8 cellular contexts compared by ENCODE assay signal in genomic region chr2:120252207-120253020, GRCh38. TPM values are rescaled to one million over a fixed set of nuclear protein-coding genes. Genes with fewer than 3 reads are reported as not detected.
DNase-seq lines count a peak whose midpoint lies in the region; ATAC-seq and TF ChIP-seq lines count a peak whose summit lies in the region.

TSS of gene RALB (plus strand) at chr2:120252852. CDS start at chr2:120278665, 25,813 bp downstream.

- H3K4me3 Mint-ChIP-seq in activated T-helper 2 cell treated with anti-CD3 and anti-CD28 coated beads, Interferon-gamma antibody, Interleukin-2, Interleukin-4, amounts not matched to agents 10 μg/mL and 5 μg/mL and 100 μg/mL, durations not matched to agents 14 hours and 24 hours and 36 hours (ENCODE audit: low read depth): peak within 1 kb of the TSS; percentile 100
- H3K4me3 Mint-ChIP-seq in natural killer cell: peak within 1 kb of the TSS; percentile 100

- H3K9me3 ChIP-seq in RWPE2 (ENCODE audit: severe bottlenecking): no peaks in the 10 kb centered on the region

- DNase-seq in EH (ENCODE audit: low read depth) (peak; percentile 99), H4 (ENCODE audit: low spot score) (peak; percentile 96), LoVo (ENCODE audit: low spot score) (peak; percentile 97), RWPE2 (ENCODE audit: low spot score) (peak; percentile 99), fibroblast of mammary gland (ENCODE audit: low read depth) (peak; percentile 97), natural killer cell (peak; percentile 99)
- peak; percentile 99 for DNase-seq in activated T-helper 2 cell treated with anti-CD3 and anti-CD28 coated beads, Interferon-gamma antibody, Interleukin-2, Interleukin-4, amounts not matched to agents 10 μg/mL and 5 μg/mL and 100 μg/mL, durations not matched to agents 14 hours and 24 hours and 36 hours (ENCODE audit: low spot score)
- peak; percentile 98 for DNase-seq in stimulated activated naive CD4-positive, alpha-beta T cell treated with Interleukin-2 at 50 U/mL for 16 hours (lab: John Stamatoyannopoulos, UW)

- peak within 1 kb of the TSS; percentile 97 for H3K4me3 ChIP-seq in RWPE2 (ENCODE audit: severe bottlenecking)
- H3K4me3 ChIP-seq in fibroblast of mammary gland (ENCODE audit: control insufficient read depth, low read depth, low read length): peak within 1 kb of the TSS; percentile 93

- H3K36me3 Mint-ChIP-seq in activated T-helper 2 cell treated with anti-CD3 and anti-CD28 coated beads, Interferon-gamma antibody, Interleukin-2, Interleukin-4, amounts not matched to agents 10 μg/mL and 5 μg/mL and 100 μg/mL, durations not matched to agents 14 hours and 24 hours and 36 hours (ENCODE audit: low read depth): peaks cover 33% of the 10 kb centered on the region
- no peaks in the 10 kb centered on the region for H3K36me3 Mint-ChIP-seq in natural killer cell

- H3K27me3 ChIP-seq in RWPE2 (ENCODE audit: insufficient read depth, poor library complexity, severe bottlenecking): no peaks in the 10 kb centered on the region

- H3K36me3 ChIP-seq in RWPE2 (ENCODE audit: low read depth): peaks cover 19% of the 10 kb centered on the region; the same call in 1 of the 2 replicates

- ATAC-seq in RWPE2 (ENCODE audit: low read depth): peak; percentile 86
- ATAC-seq in natural killer cell: peak; percentile 94 to 98 (median 94)

- peak within 1 kb of the TSS; percentile 93 for H3K27ac Mint-ChIP-seq in activated T-helper 2 cell treated with anti-CD3 and anti-CD28 coated beads, Interferon-gamma antibody, Interleukin-2, Interleukin-4, amounts not matched to agents 10 μg/mL and 5 μg/mL and 100 μg/mL, durations not matched to agents 14 hours and 24 hours and 36 hours
- H3K27ac Mint-ChIP-seq in natural killer cell: peak within 1 kb of the TSS; percentile 94 to 96

- peak within 1 kb of the TSS; percentile 81 for H3K27ac ChIP-seq in RWPE2 (ENCODE audit: poor library complexity, severe bottlenecking)

- peaks cover 8% of the 10 kb centered on the region for H3K27me3 Mint-ChIP-seq in activated T-helper 2 cell treated with anti-CD3 and anti-CD28 coated beads, Interferon-gamma antibody, Interleukin-2, Interleukin-4, amounts not matched to agents 10 μg/mL and 5 μg/mL and 100 μg/mL, durations not matched to agents 14 hours and 24 hours and 36 hours (ENCODE audit: low read depth)
- peaks cover 7 to 10% of the 10 kb centered on the region in 2 donors for H3K27me3 Mint-ChIP-seq in natural killer cell (ENCODE audit: low read depth in 2 of 2)

- H3K4me1 Mint-ChIP-seq in activated T-helper 2 cell treated with anti-CD3 and anti-CD28 coated beads, Interferon-gamma antibody, Interleukin-2, Interleukin-4, amounts not matched to agents 10 μg/mL and 5 μg/mL and 100 μg/mL, durations not matched to agents 14 hours and 24 hours and 36 hours (ENCODE audit: low read depth): peaks cover 53% of the 10 kb centered on the region
- peaks cover 48 to 57% of the 10 kb centered on the region in 2 donors for H3K4me1 Mint-ChIP-seq in natural killer cell

- intact Hi-C loops in activated T-helper 2 cell treated with anti-CD3 and anti-CD28 coated beads, Interferon-gamma antibody, Interleukin-2, Interleukin-4, amounts not matched to agents 10 μg/mL and 5 μg/mL and 100 μg/mL, durations not matched to agents 14 hours and 24 hours and 36 hours (cut with micrococcal nuclease): loop anchor here (1.0 to 2.0 kb wide), 3 partner anchors 20 to 35 kb away; partner anchors contain the start of gene TMEM185B
- intact Hi-C loops in natural killer cell (cut with micrococcal nuclease): loop anchor here (1.0 to 2.0 kb wide), 4 partner anchors 20 to 494 kb away; partner anchors contain the start of genes PTPN4 and TMEM185B

- TF ChIP-seq CTCF in RWPE2 (IDR thresholded peaks at IDR 0.05; ENCODE audit: poor library complexity, severe bottlenecking): no peak
- TF ChIP-seq CTCF in fibroblast of mammary gland (conservative IDR thresholded peaks at IDR 0.05; ENCODE audit: control insufficient read depth, insufficient read depth, low read depth, low read length): no peak
- TF ChIP-seq CTCF in natural killer cell (IDR thresholded peaks at IDR 0.05): no peak

- H3K9me3 Mint-ChIP-seq in activated T-helper 2 cell treated with anti-CD3 and anti-CD28 coated beads, Interferon-gamma antibody, Interleukin-2, Interleukin-4, amounts not matched to agents 10 μg/mL and 5 μg/mL and 100 μg/mL, durations not matched to agents 14 hours and 24 hours and 36 hours: no peaks in the 10 kb centered on the region
- H3K9me3 Mint-ChIP-seq in natural killer cell: no peaks in the 10 kb centered on the region

- peaks cover 13% of the 10 kb centered on the region for H3K4me1 ChIP-seq in RWPE2 (ENCODE audit: insufficient read depth, poor library complexity, severe bottlenecking)

RNA-seq across cellular contexts. Expression of gene RALB, which starts in this region (rescaled TPM):
- total RNA-seq in H4 (2014; rRNA removed; shearing (Covaris generic)): 31.8 and 34.4 TPM in 2 replicates
- 58.4 and 65.0 TPM in 2 replicates for total RNA-seq in activated T-helper 2 cell treated with anti-CD3 and anti-CD28 coated beads, Interferon-gamma antibody, Interleukin-2, Interleukin-4, amounts not matched to agents 10 μg/mL and 5 μg/mL and 100 μg/mL, durations not matched to agents 14 hours and 24 hours and 36 hours
- total RNA-seq in natural killer cell: 10 to 100 TPM; 21.0 to 25.9 (median 25.4) TPM

Comparison
In these comparisons a context has a peak if more than half of its experiments do, and no peak if none do; other contexts are left out.
1. Peak in every context shown above with its lines: DNase-seq, ATAC-seq, H3K4me3 ChIP-seq and H3K27ac ChIP-seq.